Comparison of ENCODE assay signal across 1 cellular context in genomic region chrX:41047878-41048534, GRCh38.
TF ChIP-seq lines count a peak whose summit lies in the region.

No MANE protein-coding gene starts in this region.

TF ChIP-seq in HepG2, 621 proteins besides CTCF, POLR2A, EP300 and RAD21 (continued from another document and continues in another):
- TF ChIP-seq PBX2 (CRISPR knock-in tag; IDR thresholded peaks at IDR 0.05) (no peak), ZNF441 (CRISPR knock-in tag; IDR thresholded peaks at IDR 0.05; ENCODE audit: borderline replicate concordance) (no peak), ZMYM4 (CRISPR knock-in tag; IDR thresholded peaks at IDR 0.05) (peak; percentile 44; the same call in 1 of the 2 replicates), ZNF24 (IDR thresholded peaks at IDR 0.05) (peak; percentile 60; the same call in 1 of the 2 replicates), HES4 (CRISPR knock-in tag; IDR thresholded peaks at IDR 0.05; ENCODE audit: borderline replicate concordance) (no peak), AHR (CRISPR knock-in tag; IDR thresholded peaks at IDR 0.05) (no peak), SAFB2 (CRISPR knock-in tag; IDR thresholded peaks at IDR 0.05; ENCODE audit: borderline replicate concordance, low read depth) (no peak), ZNF121 (CRISPR knock-in tag; IDR thresholded peaks at IDR 0.05) (peak; percentile 82), KAT2B (IDR thresholded peaks at IDR 0.05; ENCODE audit: borderline replicate concordance, low read depth, low read length) (no peak), TEF (CRISPR knock-in tag; IDR thresholded peaks at IDR 0.05) (no peak), FOXP1 (IDR thresholded peaks at IDR 0.05) (no peak), FOXP1 (CRISPR knock-in tag; IDR thresholded peaks at IDR 0.05) (no peak), ZNF282 (IDR thresholded peaks at IDR 0.05; ENCODE audit: partially characterized antibody) (no peak), KLF6 (CRISPR knock-in tag; IDR thresholded peaks at IDR 0.05) (no peak), POLR2AphosphoS5 (IDR thresholded peaks at IDR 0.05; ENCODE audit: low read depth, low read length) (peak; percentile 42; the same call in 1 of the 2 replicates), ZFX (CRISPR knock-in tag; IDR thresholded peaks at IDR 0.05; ENCODE audit: low read depth) (no peak), NFATC3 (CRISPR knock-in tag; IDR thresholded peaks at IDR 0.05) (no peak), JUNB (CRISPR knock-in tag; IDR thresholded peaks at IDR 0.05; ENCODE audit: borderline replicate concordance) (no peak), ERF (CRISPR knock-in tag; IDR thresholded peaks at IDR 0.05) (no peak), ZIK1 (CRISPR knock-in tag; IDR thresholded peaks at IDR 0.05; ENCODE audit: borderline replicate concordance, low read depth) (no peak), GATAD2A (CRISPR knock-in tag; IDR thresholded peaks at IDR 0.05) (0 out of 2 replicates have a peak, but pooled peaks have one; percentile 14), YEATS4 (CRISPR knock-in tag; IDR thresholded peaks at IDR 0.05; ENCODE audit: borderline replicate concordance) (0 out of 2 replicates have a peak, but pooled peaks have one; percentile 21), CREB1 (IDR thresholded peaks at IDR 0.05) (peak; percentile 45; the same call in 1 of the 2 replicates), CREB1 (CRISPR knock-in tag; IDR thresholded peaks at IDR 0.05) (no peak), ZNF678 (CRISPR knock-in tag; IDR thresholded peaks at IDR 0.05) (no peak), ZNF235 (CRISPR knock-in tag; IDR thresholded peaks at IDR 0.05; ENCODE audit: borderline replicate concordance) (no peak), ATF1 (CRISPR knock-in tag; IDR thresholded peaks at IDR 0.05) (peak; percentile 42; the same call in 1 of the 2 replicates), ZNF18 (CRISPR knock-in tag; IDR thresholded peaks at IDR 0.05; ENCODE audit: insufficient replicate concordance) (no peak), ZNF501 (CRISPR knock-in tag; IDR thresholded peaks at IDR 0.05) (0 out of 2 replicates have a peak, but pooled peaks have one; percentile 25), JARID2 (CRISPR knock-in tag; IDR thresholded peaks at IDR 0.05; ENCODE audit: insufficient replicate concordance) (no peak), ZNF749 (CRISPR knock-in tag; IDR thresholded peaks at IDR 0.05; ENCODE audit: borderline replicate concordance) (no peak), KDM5B (CRISPR knock-in tag; IDR thresholded peaks at IDR 0.05; ENCODE audit: borderline replicate concordance) (no peak), SOX5 (CRISPR knock-in tag; IDR thresholded peaks at IDR 0.05; ENCODE audit: borderline replicate concordance) (no peak), ZNF878 (CRISPR knock-in tag; IDR thresholded peaks at IDR 0.05) (no peak), MYC (CRISPR knock-in tag; IDR thresholded peaks at IDR 0.05; ENCODE audit: borderline replicate concordance) (0 out of 2 replicates have a peak, but pooled peaks have one; percentile 36), HNRNPH1 (optimal IDR thresholded peaks at IDR 0.05; ENCODE audit: low read depth, low read length) (no peak), HOXA3 (CRISPR knock-in tag; IDR thresholded peaks at IDR 0.05) (peak; percentile 42; the same call in 1 of the 2 replicates), REXO4 (CRISPR knock-in tag; IDR thresholded peaks at IDR 0.05; ENCODE audit: borderline replicate concordance) (no peak), ZNF713 (CRISPR knock-in tag; IDR thresholded peaks at IDR 0.05) (no peak), NR2C2 (CRISPR knock-in tag; IDR thresholded peaks at IDR 0.05; ENCODE audit: borderline replicate concordance) (peak; percentile 46; the same call in 1 of the 2 replicates), AGO2 (optimal IDR thresholded peaks at IDR 0.05; ENCODE audit: low read depth, low read length) (no peak), MZF1 (CRISPR knock-in tag; IDR thresholded peaks at IDR 0.05; ENCODE audit: borderline replicate concordance) (no peak), SAP130 (CRISPR knock-in tag; IDR thresholded peaks at IDR 0.05; ENCODE audit: low read depth) (0 out of 2 replicates have a peak, but pooled peaks have one; percentile 57), DMAP1 (CRISPR knock-in tag; IDR thresholded peaks at IDR 0.05) (peak; percentile 43; the same call in 1 of the 2 replicates), ZNF879 (CRISPR knock-in tag; IDR thresholded peaks at IDR 0.05) (no peak), RBM22 (optimal IDR thresholded peaks at IDR 0.05; ENCODE audit: low read length) (no peak), SP5 (CRISPR knock-in tag; IDR thresholded peaks at IDR 0.05; ENCODE audit: borderline replicate concordance, low read depth) (peak; percentile 34; the same call in 1 of the 2 replicates), PTBP1 (IDR thresholded peaks at IDR 0.05; ENCODE audit: low read depth, low read length, poor library complexity, severe bottlenecking) (no peak), ZNF367 (CRISPR knock-in tag; IDR thresholded peaks at IDR 0.05; ENCODE audit: borderline replicate concordance) (no peak), MAZ (IDR thresholded peaks at IDR 0.05; ENCODE audit: borderline replicate concordance, low read depth, low read length) (no peak), MAZ (CRISPR knock-in tag; IDR thresholded peaks at IDR 0.05; ENCODE audit: low read depth) (no peak), TGIF2 (CRISPR knock-in tag; IDR thresholded peaks at IDR 0.05) (no peak)
- TF ChIP-seq, protein P1, sequence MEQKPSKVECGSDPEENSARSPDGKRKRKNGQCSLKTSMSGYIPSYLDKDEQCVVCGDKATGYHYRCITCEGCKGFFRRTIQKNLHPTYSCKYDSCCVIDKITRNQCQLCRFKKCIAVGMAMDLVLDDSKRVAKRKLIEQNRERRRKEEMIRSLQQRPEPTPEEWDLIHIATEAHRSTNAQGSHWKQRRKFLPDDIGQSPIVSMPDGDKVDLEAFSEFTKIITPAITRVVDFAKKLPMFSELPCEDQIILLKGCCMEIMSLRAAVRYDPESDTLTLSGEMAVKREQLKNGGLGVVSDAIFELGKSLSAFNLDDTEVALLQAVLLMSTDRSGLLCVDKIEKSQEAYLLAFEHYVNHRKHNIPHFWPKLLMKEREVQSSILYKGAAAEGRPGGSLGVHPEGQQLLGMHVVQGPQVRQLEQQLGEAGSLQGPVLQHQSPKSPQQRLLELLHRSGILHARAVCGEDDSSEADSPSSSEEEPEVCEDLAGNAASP (CRISPR knock-in tag; IDR thresholded peaks at IDR 0.05; ENCODE audit: borderline replicate concordance) = peak; percentile 20; the same call in 1 of the 2 replicates
- TF ChIP-seq, protein P2, sequence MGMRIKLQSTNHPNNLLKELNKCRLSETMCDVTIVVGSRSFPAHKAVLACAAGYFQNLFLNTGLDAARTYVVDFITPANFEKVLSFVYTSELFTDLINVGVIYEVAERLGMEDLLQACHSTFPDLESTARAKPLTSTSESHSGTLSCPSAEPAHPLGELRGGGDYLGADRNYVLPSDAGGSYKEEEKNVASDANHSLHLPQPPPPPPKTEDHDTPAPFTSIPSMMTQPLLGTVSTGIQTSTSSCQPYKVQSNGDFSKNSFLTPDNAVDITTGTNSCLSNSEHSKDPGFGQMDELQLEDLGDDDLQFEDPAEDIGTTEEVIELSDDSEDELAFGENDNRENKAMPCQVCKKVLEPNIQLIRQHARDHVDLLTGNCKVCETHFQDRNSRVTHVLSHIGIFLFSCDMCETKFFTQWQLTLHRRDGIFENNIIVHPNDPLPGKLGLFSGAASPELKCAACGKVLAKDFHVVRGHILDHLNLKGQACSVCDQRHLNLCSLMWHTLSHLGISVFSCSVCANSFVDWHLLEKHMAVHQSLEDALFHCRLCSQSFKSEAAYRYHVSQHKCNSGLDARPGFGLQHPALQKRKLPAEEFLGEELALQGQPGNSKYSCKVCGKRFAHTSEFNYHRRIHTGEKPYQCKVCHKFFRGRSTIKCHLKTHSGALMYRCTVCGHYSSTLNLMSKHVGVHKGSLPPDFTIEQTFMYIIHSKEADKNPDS (CRISPR knock-in tag; IDR thresholded peaks at IDR 0.05) = 0 out of 2 replicates have a peak, but pooled peaks have one; percentile 66
- TF ChIP-seq, protein P3, sequence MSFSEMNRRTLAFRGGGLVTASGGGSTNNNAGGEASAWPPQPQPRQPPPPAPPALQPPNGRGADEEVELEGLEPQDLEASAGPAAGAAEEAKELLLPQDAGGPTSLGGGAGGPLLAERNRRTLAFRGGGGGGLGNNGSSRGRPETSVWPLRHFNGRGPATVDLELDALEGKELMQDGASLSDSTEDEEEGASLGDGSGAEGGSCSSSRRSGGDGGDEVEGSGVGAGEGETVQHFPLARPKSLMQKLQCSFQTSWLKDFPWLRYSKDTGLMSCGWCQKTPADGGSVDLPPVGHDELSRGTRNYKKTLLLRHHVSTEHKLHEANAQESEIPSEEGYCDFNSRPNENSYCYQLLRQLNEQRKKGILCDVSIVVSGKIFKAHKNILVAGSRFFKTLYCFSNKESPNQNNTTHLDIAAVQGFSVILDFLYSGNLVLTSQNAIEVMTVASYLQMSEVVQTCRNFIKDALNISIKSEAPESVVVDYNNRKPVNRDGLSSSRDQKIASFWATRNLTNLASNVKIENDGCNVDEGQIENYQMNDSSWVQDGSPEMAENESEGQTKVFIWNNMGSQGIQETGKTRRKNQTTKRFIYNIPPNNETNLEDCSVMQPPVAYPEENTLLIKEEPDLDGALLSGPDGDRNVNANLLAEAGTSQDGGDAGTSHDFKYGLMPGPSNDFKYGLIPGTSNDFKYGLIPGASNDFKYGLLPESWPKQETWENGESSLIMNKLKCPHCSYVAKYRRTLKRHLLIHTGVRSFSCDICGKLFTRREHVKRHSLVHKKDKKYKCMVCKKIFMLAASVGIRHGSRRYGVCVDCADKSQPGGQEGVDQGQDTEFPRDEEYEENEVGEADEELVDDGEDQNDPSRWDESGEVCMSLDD (CRISPR knock-in tag; IDR thresholded peaks at IDR 0.05; ENCODE audit: borderline replicate concordance) = no peak
- TF ChIP-seq, protein P4, sequence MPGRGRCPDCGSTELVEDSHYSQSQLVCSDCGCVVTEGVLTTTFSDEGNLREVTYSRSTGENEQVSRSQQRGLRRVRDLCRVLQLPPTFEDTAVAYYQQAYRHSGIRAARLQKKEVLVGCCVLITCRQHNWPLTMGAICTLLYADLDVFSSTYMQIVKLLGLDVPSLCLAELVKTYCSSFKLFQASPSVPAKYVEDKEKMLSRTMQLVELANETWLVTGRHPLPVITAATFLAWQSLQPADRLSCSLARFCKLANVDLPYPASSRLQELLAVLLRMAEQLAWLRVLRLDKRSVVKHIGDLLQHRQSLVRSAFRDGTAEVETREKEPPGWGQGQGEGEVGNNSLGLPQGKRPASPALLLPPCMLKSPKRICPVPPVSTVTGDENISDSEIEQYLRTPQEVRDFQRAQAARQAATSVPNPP (CRISPR knock-in tag; IDR thresholded peaks at IDR 0.05) = no peak
- TF ChIP-seq, protein P5, sequence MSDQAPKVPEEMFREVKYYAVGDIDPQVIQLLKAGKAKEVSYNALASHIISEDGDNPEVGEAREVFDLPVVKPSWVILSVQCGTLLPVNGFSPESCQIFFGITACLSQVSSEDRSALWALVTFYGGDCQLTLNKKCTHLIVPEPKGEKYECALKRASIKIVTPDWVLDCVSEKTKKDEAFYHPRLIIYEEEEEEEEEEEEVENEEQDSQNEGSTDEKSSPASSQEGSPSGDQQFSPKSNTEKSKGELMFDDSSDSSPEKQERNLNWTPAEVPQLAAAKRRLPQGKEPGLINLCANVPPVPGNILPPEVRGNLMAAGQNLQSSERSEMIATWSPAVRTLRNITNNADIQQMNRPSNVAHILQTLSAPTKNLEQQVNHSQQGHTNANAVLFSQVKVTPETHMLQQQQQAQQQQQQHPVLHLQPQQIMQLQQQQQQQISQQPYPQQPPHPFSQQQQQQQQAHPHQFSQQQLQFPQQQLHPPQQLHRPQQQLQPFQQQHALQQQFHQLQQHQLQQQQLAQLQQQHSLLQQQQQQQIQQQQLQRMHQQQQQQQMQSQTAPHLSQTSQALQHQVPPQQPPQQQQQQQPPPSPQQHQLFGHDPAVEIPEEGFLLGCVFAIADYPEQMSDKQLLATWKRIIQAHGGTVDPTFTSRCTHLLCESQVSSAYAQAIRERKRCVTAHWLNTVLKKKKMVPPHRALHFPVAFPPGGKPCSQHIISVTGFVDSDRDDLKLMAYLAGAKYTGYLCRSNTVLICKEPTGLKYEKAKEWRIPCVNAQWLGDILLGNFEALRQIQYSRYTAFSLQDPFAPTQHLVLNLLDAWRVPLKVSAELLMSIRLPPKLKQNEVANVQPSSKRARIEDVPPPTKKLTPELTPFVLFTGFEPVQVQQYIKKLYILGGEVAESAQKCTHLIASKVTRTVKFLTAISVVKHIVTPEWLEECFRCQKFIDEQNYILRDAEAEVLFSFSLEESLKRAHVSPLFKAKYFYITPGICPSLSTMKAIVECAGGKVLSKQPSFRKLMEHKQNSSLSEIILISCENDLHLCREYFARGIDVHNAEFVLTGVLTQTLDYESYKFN (CRISPR knock-in tag; conservative IDR thresholded peaks at IDR 0.05) = peak; percentile 47
